In genomic region chrX:34893741-34894140, GRCh38 we compare ENCODE assay signal across 11 cellular contexts. TPM values are rescaled to one million over a fixed set of nuclear protein-coding genes. Genes with fewer than 3 reads are reported as not detected.
DNase-seq lines count a peak whose midpoint lies in the region; ATAC-seq, FAIRE-seq and TF ChIP-seq lines count a peak whose summit lies in the region.
"Had no signal": no experiment of that assay in that cellular context is flagged by ENCODE, and none has a peak within 500 bp of the region (broad histone marks: within the 10 kb centered on the region; RNA-seq: fewer than 3 reads in every experiment).

No MANE protein-coding gene starts in this region.

- no peak overlapping the region for H3K4me3 Mint-ChIP-seq in CD8-positive, alpha-beta T cell

- intact Hi-C loops in CD8-positive, alpha-beta T cell (cut with DNase I, micrococcal nuclease) = no loop called here

- H3K4me3 ChIP-seq in ACC112 (ENCODE audit: low read depth, low read length) (no peak overlapping the region), H7 (ENCODE audit: insufficient read depth, low read depth, low read length) (no peak overlapping the region)
- H3K4me3 ChIP-seq in CD8-positive, alpha-beta T cell (ENCODE audit: low read depth, low read length) = no peak overlapping the region

- H3K27me3 Mint-ChIP-seq in CD8-positive, alpha-beta T cell (ENCODE audit: low read depth) = no peaks in the 10 kb centered on the region

- POLR2A ChIA-PET in CD8-positive, alpha-beta T cell (lab: Charles Lee) = no interaction called here

- H3K27ac Mint-ChIP-seq in CD8-positive, alpha-beta T cell = no peak overlapping the region

- no peaks in the 10 kb centered on the region for H3K79me2 ChIP-seq in ACC112 (ENCODE audit: control insufficient read depth, insufficient read depth, low read length, unreplicated experiment)

- in situ Hi-C loops in GM13976 (cut with MboI; ENCODE audit: low sequenced_read_pairs, unreplicated experiment) = no loop called here

- DNase-seq in GM13976 (ENCODE audit: low spot score) (no peak), SW480 (ENCODE audit: low spot score) (peak; percentile 40), H7 (no peak)
- no peak for DNase-seq in activated T-cell treated with anti-CD3 and anti-CD28 coated beads, Interleukin-2, amount 50 U/mL, for 48 hours
- no peak for DNase-seq in CD8-positive, alpha-beta T cell
- DNase-seq: activated T-cell treated with anti-CD3 and anti-CD28 coated beads, Interleukin-2, amount 50 U/mL, for 1 hour; cortex of kidney had no signal

- H3K4me1 ChIP-seq in ACC112 (ENCODE audit: control insufficient read depth, insufficient read depth, low read length, unreplicated experiment) = no peaks in the 10 kb centered on the region
- no peaks in the 10 kb centered on the region for H3K4me1 ChIP-seq in CD8-positive, alpha-beta T cell (ENCODE audit: insufficient read depth, low read length)

- no peaks in the 10 kb centered on the region for H3K9me3 ChIP-seq in CD8-positive, alpha-beta T cell (ENCODE audit: low read length)

- H3K36me3 ChIP-seq in ACC112 (ENCODE audit: insufficient read depth, low read length) (no peaks in the 10 kb centered on the region), H7 (replicated peaks; ENCODE audit: control insufficient read depth, insufficient read depth, low read length) (no peaks in the 10 kb centered on the region)
- no peaks in the 10 kb centered on the region for H3K36me3 ChIP-seq in CD8-positive, alpha-beta T cell (ENCODE audit: insufficient read depth, low read length)

- ATAC-seq in HG02623 (IDR thresholded peaks at IDR 0.05; ENCODE audit: unreplicated experiment) = no peak
- ATAC-seq in CD8-positive, alpha-beta T cell = no peak

- peak overlapping the region; percentile 60 for H2AFZ ChIP-seq in ACC112 (ENCODE audit: low read length, unreplicated experiment)

- CTCF ChIA-PET in CD8-positive, alpha-beta T cell (lab: Charles Lee) = no interaction called here

- no peaks in the 10 kb centered on the region for H3K27me3 ChIP-seq in ACC112 (ENCODE audit: insufficient read depth, low read length)
- H3K27me3 ChIP-seq in H7 (ENCODE audit: control insufficient read depth, insufficient read depth, low read length) = no peaks in the 10 kb centered on the region
- H3K27me3 ChIP-seq in CD8-positive, alpha-beta T cell (ENCODE audit: insufficient read depth, low read length) = no peaks in the 10 kb centered on the region

- no peaks in the 10 kb centered on the region for H3K4me1 Mint-ChIP-seq in CD8-positive, alpha-beta T cell (ENCODE audit: low read depth)

- no peak overlapping the region for H3K27ac ChIP-seq in ACC112 (ENCODE audit: low read depth, low read length)
- H3K27ac ChIP-seq in CD8-positive, alpha-beta T cell (ENCODE audit: low read depth, low read length) = no peak overlapping the region

- peak; percentile 97 for FAIRE-seq in islet of Langerhans (lab: Jason Lieb, UNC)

- no peaks in the 10 kb centered on the region for H3K36me3 Mint-ChIP-seq in CD8-positive, alpha-beta T cell

- peaks cover 3% of the 10 kb centered on the region for H3K9me3 Mint-ChIP-seq in CD8-positive, alpha-beta T cell

- peak; percentile 8 for TF ChIP-seq CTCF in GM13976 (IDR thresholded peaks at IDR 0.05; ENCODE audit: borderline replicate concordance, control extremely low read depth, extremely low read depth, insufficient read depth, missing control alignments)
- no peak for TF ChIP-seq CTCF in CD8-positive, alpha-beta T cell (IDR thresholded peaks at IDR 0.05)

RNA-seq across cellular contexts. Expression of gene FAM47B, which starts 48.9 kb away (rescaled TPM):
- not detected in 2 replicates for total RNA-seq in H7 (2014; rRNA removed; shearing (Covaris generic))
- not detected for total RNA-seq in CD8-positive, alpha-beta T cell
- total RNA-seq: myocyte had no signal
